In the genomic region with DNA sequence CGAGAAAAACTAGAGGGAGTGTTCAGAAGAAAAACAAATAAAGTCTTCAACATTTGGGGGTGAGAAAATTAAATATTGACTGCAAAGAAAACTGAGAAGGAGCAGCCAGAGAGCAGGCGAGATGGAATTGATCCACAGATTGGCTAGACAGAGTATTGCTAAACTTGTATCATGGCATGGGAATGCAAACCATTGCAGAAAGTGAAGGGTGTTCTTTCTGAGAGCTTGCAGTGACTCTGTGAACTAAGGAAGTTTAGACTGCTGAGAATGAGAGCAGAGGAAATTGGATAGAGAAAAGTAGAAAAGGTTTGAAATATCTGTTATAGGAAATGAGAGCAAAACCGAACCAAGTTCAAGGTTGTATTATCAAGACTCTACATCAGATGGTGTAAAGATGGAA, we compare ENCODE assay signal across 13 cellular contexts.
A peak's percentile ranks its signal among the peaks of the same experiment; 100 is the strongest.
DNase-seq lines count a peak whose midpoint lies in the region; ATAC-seq and TF ChIP-seq lines count a peak whose summit lies in the region.
"Had no signal": no experiment of that assay in that cellular context is flagged by ENCODE, and none has a peak within 500 bp of the region (broad histone marks: within the 10 kb centered on the region; RNA-seq: fewer than 3 reads in every experiment).

No MANE protein-coding gene starts in this region.

- no peak overlapping the region for H2AFZ ChIP-seq in IMR-90 (replicated peaks; ENCODE audit: low read length, poor library complexity)

- BruUV-seq in IMR-90 (replicated peaks; lab: Mats Ljungman, UMichigan): no TSS peak

- H3K9ac ChIP-seq in IMR-90 (ENCODE audit: low read depth, low read length): no peak overlapping the region

- no peak overlapping the region for H3K14ac ChIP-seq in IMR-90 (replicated peaks; ENCODE audit: low read depth, low read length)

- H3K36me3 ChIP-seq in IMR-90 (ENCODE audit: control insufficient read depth, insufficient read depth, low read length) (no peaks in the 10 kb centered on the region), lower lobe of right lung (no peaks in the 10 kb centered on the region), aorta (ENCODE audit: control insufficient read depth in 1 of 2, insufficient read depth in 2 of 2, low read length in 1 of 2) (no peaks in the 10 kb centered on the region)

- no peak overlapping the region for H3K18ac ChIP-seq in IMR-90 (ENCODE audit: low read depth, low read length)

- H3K4me1 ChIP-seq in IMR-90 (ENCODE audit: control insufficient read depth, insufficient read depth, low read length) (peaks cover 7% of the 10 kb centered on the region), lower lobe of right lung (peaks cover 16% of the 10 kb centered on the region), aorta (ENCODE audit: control insufficient read depth in 1 of 2, insufficient read depth in 2 of 2, low read length in 2 of 2) (no peaks in the 10 kb centered on the region)

- TF ChIP-seq CTCF in AG10803 (conservative IDR thresholded peaks at IDR 0.05; ENCODE audit: low read length) (no peak), IMR-90 (conservative IDR thresholded peaks at IDR 0.05; ENCODE audit: low read depth, low read length) (no peak), lower lobe of right lung (IDR thresholded peaks at IDR 0.05) (no peak)

- H3K9me3 ChIP-seq in IMR-90 (ENCODE audit: control insufficient read depth, insufficient read depth, low read length) (no peaks in the 10 kb centered on the region), lower lobe of right lung (no peaks in the 10 kb centered on the region), aorta (ENCODE audit: control insufficient read depth, low read length) (no peaks in the 10 kb centered on the region)

- H3K27ac ChIP-seq in IMR-90 (ENCODE audit: insufficient read depth, low read length) (no peak overlapping the region), lower lobe of right lung (peak overlapping the region; percentile 76), aorta (ENCODE audit: low read depth in 1 of 2, low read length in 2 of 2) (no peak overlapping the region)

- no peak overlapping the region for H3K23ac ChIP-seq in IMR-90 (ENCODE audit: low read depth, low read length)

- no peak overlapping the region for H3K56ac ChIP-seq in IMR-90 (ENCODE audit: extremely low read depth, insufficient read depth, low read length)

- ATAC-seq in IMR-90 (ENCODE audit: low read depth) (peak; percentile 53), left lobe of liver (peak; percentile 58), lower lobe of right lung (peak in 1 of 2 donors; percentile 42), aorta (ENCODE audit: low FRiP score) (no peak)

- POLR2A ChIA-PET in IMR-90 (lab: Charles Lee; ENCODE audit: unreplicated experiment): no interaction called here

- no peak overlapping the region for H4K5ac ChIP-seq in IMR-90 (ENCODE audit: low read depth, low read length)

- CTCF ChIA-PET in IMR-90 (lab: Yijun Ruan, JAX): no interaction called here

- no peak for TF ChIP-seq RAD21 in IMR-90 (IDR thresholded peaks at IDR 0.05; ENCODE audit: low read length)

- no peak overlapping the region for H4K8ac ChIP-seq in IMR-90 (ENCODE audit: low read depth in 2 of 2, low read length in 2 of 2)

- H3K4me3 ChIP-seq in AG10803 (ENCODE audit: low read length) (no peak overlapping the region), IMR-90 (ENCODE audit: insufficient read depth, low read depth, low read length) (no peak overlapping the region), lower lobe of right lung (no peak overlapping the region), aorta (ENCODE audit: low read length in 2 of 2) (no peak overlapping the region)

- in situ Hi-C loops in IMR-90 (cut with MboI; ENCODE audit: low sequenced_read_pairs): no loop called here

- 97% methylated on average over 2 of the region's 3 CpGs; no CpG with 5 or more reads in 1 of the 2 experiments for WGBS in IMR-90 (ENCODE audit: extremely low coverage in 2 of 2, insufficient read length in 1 of 2), 2 experiments
- 47 to 63% methylated on average over 3 of the region's 3 CpGs for WGBS in aorta, 2 donors

- H3K79me1 ChIP-seq in IMR-90 (ENCODE audit: low read depth in 1 of 2, low read length in 2 of 2): no peaks in the 10 kb centered on the region

- H3K4ac ChIP-seq in IMR-90 (ENCODE audit: low read depth, low read length): no peak overlapping the region

- intact Hi-C loops in IMR-90 (cut with micrococcal nuclease): no loop called here
- intact Hi-C loops in lower lobe of right lung (cut with DNase I): no loop called here
- intact Hi-C loops in aorta (cut with DNase I): no loop called here

- dilution Hi-C loops in IMR-90 (cut with HindIII; ENCODE audit: low sequenced_read_pairs, unreplicated experiment): no loop called here

- H2BK20ac ChIP-seq in IMR-90 (ENCODE audit: low read depth, low read length): no peak overlapping the region

- H4K91ac ChIP-seq in IMR-90 (ENCODE audit: insufficient read depth, low read depth, low read length): no peak overlapping the region

- H2BK15ac ChIP-seq in IMR-90 (ENCODE audit: low read depth, low read length): no peak overlapping the region

- no peak overlapping the region for H2AK9ac ChIP-seq in IMR-90 (replicated peaks; ENCODE audit: low read depth, low read length, poor library complexity)

- H3K27me3 ChIP-seq in IMR-90 (ENCODE audit: control insufficient read depth, insufficient read depth, low read length): no peaks in the 10 kb centered on the region
- H3K27me3 ChIP-seq in lower lobe of right lung (ENCODE audit: low read depth): no peaks in the 10 kb centered on the region
- no peaks in the 10 kb centered on the region for H3K27me3 ChIP-seq in aorta (ENCODE audit: control insufficient read depth in 1 of 2, insufficient read depth in 2 of 2, low read length in 1 of 2)

- DNase-seq in AG10803 (ENCODE audit: low read depth) (peak; percentile 25), IMR-90 (no peak), left lobe of liver (ENCODE audit: low spot score) (no peak), lower lobe of right lung (no peak), aorta (no peak), NCI-H1092 (lab: John Stamatoyannopoulos, UW) (no peak)
- no peak for DNase-seq in activated effector memory CD4-positive, alpha-beta T cell treated with anti-CD3 and anti-CD28 coated beads, Interleukin-2, amount 50 U/mL, for 16 hours
- DNase-seq: ACHN; C1 segment of cervical spinal cord; Calu3; CD4-positive, alpha-beta T cell; DMS 273 treated with DMSO at 0.1 percent for 48 hours; HCEC 1CT had no signal

- no peak for TF ChIP-seq POLR2A in IMR-90 (IDR thresholded peaks at IDR 0.05; ENCODE audit: low read depth, low read length)

- H3K4me2 ChIP-seq in IMR-90 (ENCODE audit: low read depth, low read length): no peak overlapping the region

- H3K9me1 ChIP-seq in IMR-90 (ENCODE audit: insufficient read depth, low read length): peaks cover 8% of the 10 kb centered on the region

- H2AK5ac ChIP-seq in IMR-90 (ENCODE audit: low read depth, low read length): no peak overlapping the region

- H2BK120ac ChIP-seq in IMR-90 (ENCODE audit: low read depth, low read length): no peak overlapping the region

- no peak overlapping the region for H2BK5ac ChIP-seq in IMR-90 (ENCODE audit: low read depth, low read length, poor library complexity, severe bottlenecking)

- no peaks in the 10 kb centered on the region for H4K20me1 ChIP-seq in IMR-90 (ENCODE audit: insufficient read depth, low read length)

TF ChIP-seq in IMR-90, 13 proteins besides CTCF, POLR2A, EP300 and RAD21:
- TF ChIP-seq CHD1 (IDR thresholded peaks at IDR 0.05; ENCODE audit: low read depth, low read length): no peak
- no peak for TF ChIP-seq BHLHE40 (IDR thresholded peaks at IDR 0.05; ENCODE audit: low read depth, low read length)
